Comparison of ENCODE assay signal across 13 cellular contexts in the genomic region with DNA sequence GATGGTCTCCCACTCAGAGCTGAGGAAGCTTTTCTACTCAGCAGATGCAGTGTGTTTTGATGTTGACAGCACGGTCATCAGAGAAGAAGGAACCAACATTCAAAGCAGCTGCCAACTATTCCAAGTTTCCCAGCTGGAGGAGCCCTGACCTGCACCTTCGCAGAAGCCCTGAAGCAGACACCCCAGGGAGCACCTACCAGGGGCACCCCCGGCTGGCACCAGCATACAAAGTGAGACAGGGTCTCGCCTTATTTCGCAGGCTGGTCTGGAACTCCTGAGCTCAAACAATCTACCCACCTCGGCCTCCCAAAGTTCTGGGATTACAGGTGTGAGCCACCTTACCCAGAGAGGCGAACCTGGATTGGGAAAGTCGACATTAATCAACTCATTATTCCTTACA.
DNase-seq lines count a peak whose midpoint lies in the region; ATAC-seq and TF ChIP-seq lines count a peak whose summit lies in the region.
"Had no signal": no experiment of that assay in that cellular context is flagged by ENCODE, and none has a peak within 500 bp of the region (broad histone marks: within the 10 kb centered on the region; RNA-seq: fewer than 3 reads in every experiment).

No MANE protein-coding gene starts in this region.

- H3K27ac ChIP-seq in psoas muscle = peak overlapping the region; percentile 48
- H3K27ac ChIP-seq: BLaER1 treated with 17β-estradiol and CSF1 and Interleukin-3, amounts not matched to agents 10 nM and 100 nM had no signal

- H3K4me3 ChIP-seq in mucosa of descending colon (no peak overlapping the region), psoas muscle (no peak overlapping the region)
- H3K4me3 ChIP-seq: BLaER1 treated with 17β-estradiol and CSF1 and Interleukin-3, amounts not matched to agents 10 nM and 100 nM had no signal

- intact Hi-C loops in left ventricle myocardium superior (cut with micrococcal nuclease) = no loop called here
- intact Hi-C loops in left cardiac atrium (cut with DNase I) = no loop called here
- intact Hi-C loops in mucosa of descending colon (cut with DNase I, micrococcal nuclease) = no loop called here
- intact Hi-C loops in psoas muscle (cut with DNase I) = no loop called here

- no peak for TF ChIP-seq CTCF in mucosa of descending colon (IDR thresholded peaks at IDR 0.05)
- no peak for TF ChIP-seq CTCF in psoas muscle (IDR thresholded peaks at IDR 0.05)

- H3K27me3 ChIP-seq in psoas muscle (ENCODE audit: insufficient read depth in 3 of 3, low read length in 2 of 3) = no peaks in the 10 kb centered on the region
- H3K27me3 ChIP-seq: BLaER1 treated with 17β-estradiol and CSF1 and Interleukin-3, amounts not matched to agents 10 nM and 100 nM had no signal

- H3K4me1 ChIP-seq in mucosa of descending colon (ENCODE audit: low read depth) = peaks cover 4% of the 10 kb centered on the region
- H3K4me1 ChIP-seq in psoas muscle = peaks cover 71% of the 10 kb centered on the region

- H3K36me3 ChIP-seq in mucosa of descending colon (ENCODE audit: low read depth) (no peaks in the 10 kb centered on the region), psoas muscle (ENCODE audit: insufficient read depth in 1 of 2, low read depth in 1 of 2) (no peaks in the 10 kb centered on the region)

- WGBS in psoas muscle, 3 donors = 81 to 90% (median 82%) methylated on average over 8 of the region's 8 CpGs

- DNase-seq in left ventricle myocardium superior = no peak
- DNase-seq in left cardiac atrium = no peak
- no peak for DNase-seq in mucosa of descending colon
- DNase-seq in psoas muscle = no peak
- DNase-seq in stimulated activated naive CD8-positive, alpha-beta T cell treated with anti-CD3 and anti-CD28 coated beads, Interleukin-15, Interleukin-2, amounts not matched to agents 100 U/mL and 50 U/mL, for 24 hours = no peak
- DNase-seq: ACHN; Calu3; CD4-positive, alpha-beta T cell; DMS 273 treated with DMSO at 0.1 percent for 48 hours had no signal

- ATAC-seq in left ventricle myocardium superior (peak; percentile 11), left cardiac atrium (no peak), mucosa of descending colon (peak; percentile 14), psoas muscle (peak in 1 of 4 donors; percentile 34), HG03432 (IDR thresholded peaks at IDR 0.05; ENCODE audit: unreplicated experiment) (no peak), HG03159 (IDR thresholded peaks at IDR 0.05; ENCODE audit: unreplicated experiment) (no peak)
- no peak for ATAC-seq in stimulated activated naive CD8-positive, alpha-beta T cell treated with anti-CD3 and anti-CD28 coated beads, Interleukin-15, Interleukin-2, amounts not matched to agents 100 U/mL and 50 U/mL, for 24 hours
- ATAC-seq: HCT116 had no signal

- H3K9me3 ChIP-seq in mucosa of descending colon (no peaks in the 10 kb centered on the region), psoas muscle (no peaks in the 10 kb centered on the region)

Comparison
In these comparisons a context has a peak if more than half of its experiments do, and no peak if none do; other contexts are left out.
1. ATAC-seq: peak in left ventricle myocardium superior (single experiment) and mucosa of descending colon (single experiment); none in left cardiac atrium (0 of 2), stimulated activated naive CD8-positive, alpha-beta T cell treated with anti-CD3 and anti-CD28 coated beads, Interleukin-15, Interleukin-2, amounts not matched to agents 100 U/mL and 50 U/mL, for 24 hours (single experiment), HG03432 (single experiment) and HG03159 (single experiment).